ENCODE assay signal across 22 cellular contexts in genomic region chr15:73712107-73712506, GRCh38. TPM values are rescaled to one million over a fixed set of nuclear protein-coding genes. Genes with fewer than 3 reads are reported as not detected.
A peak's percentile ranks its signal among the peaks of the same experiment; 100 is the strongest.
DNase-seq lines count a peak whose midpoint lies in the region; ATAC-seq and TF ChIP-seq lines count a peak whose summit lies in the region.
"Had no signal": no experiment of that assay in that cellular context is flagged by ENCODE, and none has a peak within 500 bp of the region (broad histone marks: within the 10 kb centered on the region; RNA-seq: fewer than 3 reads in every experiment).

No MANE protein-coding gene starts in this region.

- intact Hi-C loops in cardiac septum (cut with DNase I) (loop anchor here (5.0 kb wide), 1 partner anchor 195 kb away; no protein-coding TSS in a partner anchor), testis (cut with DNase I; ENCODE audit: low total_unique reads) (no loop called here)

- POLR2A ChIA-PET in WTC11 (lab: Charles Lee): no interaction called here

- H3K9me3 Mint-ChIP-seq in WTC11: no peaks in the 10 kb centered on the region
- H3K9me3 Mint-ChIP-seq: immature natural killer cell had no signal

- peaks cover 43% of the 10 kb centered on the region for H3K36me3 Mint-ChIP-seq in WTC11
- H3K36me3 Mint-ChIP-seq: immature natural killer cell; naive thymus-derived CD4-positive, alpha-beta T cell had no signal

- H3K36me3 ChIP-seq in cardiac muscle cell (peaks cover 12% of the 10 kb centered on the region), testis (ENCODE audit: low read depth, missing control alignments) (no peaks in the 10 kb centered on the region)

- no peaks in the 10 kb centered on the region for H3K27me3 Mint-ChIP-seq in WTC11 (ENCODE audit: low read depth)

- no peak for TF ChIP-seq POLR2A in testis (IDR thresholded peaks at IDR 0.05)

- H3K27ac Mint-ChIP-seq in WTC11: peak overlapping the region; percentile 45; the same call in 1 of the 2 replicates
- H3K27ac Mint-ChIP-seq: immature natural killer cell; naive thymus-derived CD4-positive, alpha-beta T cell had no signal

- H3K4me3 ChIP-seq in cardiac muscle cell (no peak overlapping the region), foreskin fibroblast (ENCODE audit: low read depth in 1 of 2, low read length in 2 of 2) (no peak overlapping the region), testis (no peak overlapping the region)
- H3K4me3 ChIP-seq: upper lobe of right lung had no signal

- CTCF ChIA-PET in WTC11 (lab: Charles Lee): interaction anchor here (0.5 to 3.4 kb wide), 26 partner anchors 12 to 989 kb away, joined by 3 to 15 read pairs (median 4); partner anchors contain the start of genes INSYN1 and TBC1D21

- ATAC-seq in WTC11 (peak; percentile 68), GM19467 (IDR thresholded peaks at IDR 0.05; ENCODE audit: unreplicated experiment) (no peak)
- ATAC-seq: esophagus mucosa had no signal

- H3K4me1 Mint-ChIP-seq in WTC11: no peaks in the 10 kb centered on the region
- H3K4me1 Mint-ChIP-seq: immature natural killer cell; naive thymus-derived CD4-positive, alpha-beta T cell had no signal

- H3K27me3 ChIP-seq in cardiac muscle cell (no peaks in the 10 kb centered on the region), testis (no peaks in the 10 kb centered on the region)
- H3K27me3 ChIP-seq: upper lobe of right lung had no signal

- peak; percentile 6 for TF ChIP-seq CTCF in cardiac muscle cell (IDR thresholded peaks at IDR 0.05; ENCODE audit: low read depth, low read length)
- TF ChIP-seq CTCF in WTC11 (IDR thresholded peaks at IDR 0.05): no peak
- peak; percentile 22 for TF ChIP-seq CTCF in foreskin fibroblast (IDR thresholded peaks at IDR 0.05; ENCODE audit: low read depth, low read length)
- no peak for TF ChIP-seq CTCF in testis (IDR thresholded peaks at IDR 0.05)

- H3K27ac ChIP-seq in cardiac muscle cell: no peak overlapping the region
- no peak overlapping the region for H3K27ac ChIP-seq in testis
- H3K27ac ChIP-seq: parathyroid adenoma, upper lobe of right lung had no signal

- H3K4me1 ChIP-seq in cardiac muscle cell (ENCODE audit: low read depth) (no peaks in the 10 kb centered on the region), testis (no peaks in the 10 kb centered on the region)
- H3K4me1 ChIP-seq: parathyroid adenoma had no signal

- H3K9me3 ChIP-seq in cardiac muscle cell (ENCODE audit: low read depth): no peaks in the 10 kb centered on the region
- no peaks in the 10 kb centered on the region for H3K9me3 ChIP-seq in testis
- H3K9me3 ChIP-seq: upper lobe of right lung had no signal

- DNase-seq in cardiac muscle cell (ENCODE audit: low read depth in 1 of 2, low spot score in 1 of 2) (peak in 1 of 2 donors; percentile 5), cardiac septum (ENCODE audit: low spot score) (no peak), WTC11 (ENCODE audit: low spot score) (peak; percentile 48), foreskin fibroblast (no peak), testis (peak; percentile 52), kidney glomerular epithelial cell (lab: John Stamatoyannopoulos, UW) (no peak)
- no peak for DNase-seq in NK-92 treated with Interleukin-12 subunit alpha and Interleukin-12 subunit beta, amount 100 ng/mL, for 24 hours (lab: John Stamatoyannopoulos, UW)
- DNase-seq: activated CD4-positive, alpha-beta T cell treated with anti-CD3 and anti-CD28 coated beads, Interleukin-2, amount 50 U/mL, for 1 hour; activated CD8-positive, alpha-beta memory T cell treated with anti-CD3 and anti-CD28 coated beads, Interleukin-2, amount 50 U/mL, for 4 hours; GDM1; glutamatergic neuron; HCEC 1CT; immature natural killer cell; mesenchymal stem cell; naive thymus-derived CD4-positive, alpha-beta T cell; NCI-H2029; stimulated activated CD4-positive, alpha-beta T cell treated with anti-CD3 and anti-CD28 coated beads, Interleukin-2, amount 100 ng/mL, for 48 hours; upper lobe of right lung had no signal

- H3K4me3 Mint-ChIP-seq in WTC11: no peak overlapping the region
- H3K4me3 Mint-ChIP-seq: immature natural killer cell; naive thymus-derived CD4-positive, alpha-beta T cell had no signal

TF ChIP-seq in WTC11, 78 proteins besides CTCF, POLR2A, EP300 and RAD21 (continues in another document):
- TF ChIP-seq PRDM15 (CRISPR knock-in tag; IDR thresholded peaks at IDR 0.05): no peak
- TF ChIP-seq STAT6 (CRISPR knock-in tag; conservative IDR thresholded peaks at IDR 0.05; ENCODE audit: low read depth): no peak
- no peak for TF ChIP-seq ZNF512 (CRISPR knock-in tag; IDR thresholded peaks at IDR 0.05; ENCODE audit: borderline replicate concordance)
- TF ChIP-seq GRHL2 (CRISPR knock-in tag; IDR thresholded peaks at IDR 0.05; ENCODE audit: insufficient replicate concordance, severe bottlenecking): no peak

RNA-seq across cellular contexts. Expression of gene CD276, which starts 27.9 kb away (rescaled TPM):
- total RNA-seq in cardiac muscle cell (119 and 172 TPM in 2 replicates), cardiac septum (40.6 TPM), WTC11 (2021) (146 to 153 TPM (median 150 TPM) in 3 replicates), testis (10 to 100 TPM; 43.1 to 61.5 TPM)
- polyA plus RNA-seq in cardiac muscle cell (127 and 146 TPM in 2 replicates), testis (ENCODE audit: insufficient read depth, low read depth, low replicate concordance) (50.3 TPM)
- polyA plus RNA-seq: immature natural killer cell; naive thymus-derived CD4-positive, alpha-beta T cell had no signal

RNA-seq across cellular contexts. Expression of gene INSYN1, which starts 41.0 kb away (rescaled TPM):
- 9.6 and 15.8 TPM in 2 replicates for total RNA-seq in cardiac muscle cell
- 5.4 and 9.2 TPM in 2 replicates for polyA plus RNA-seq in cardiac muscle cell
- total RNA-seq in cardiac septum: 55.3 TPM
- total RNA-seq in WTC11 (2021): 9.0 to 11.9 TPM (median 9.8 TPM) in 3 replicates
- 10 to 100 TPM in 1 of 2 donors, 1 to 10 TPM in 1; 8.9 to 15.9 TPM for total RNA-seq in testis
- 18.9 TPM for polyA plus RNA-seq in testis (ENCODE audit: insufficient read depth, low read depth, low replicate concordance)
- total RNA-seq: naive thymus-derived CD4-positive, alpha-beta T cell; T-helper 1 cell treated with Interleukin-12 subunit alpha and Interleukin-12 subunit beta and Interleukin-4 antibody, amounts not matched to agents 30 ng/mL and 1 ng/mL, for 36 hours had no signal
- polyA plus RNA-seq: immature natural killer cell; naive thymus-derived CD4-positive, alpha-beta T cell had no signal

Comparison
In these comparisons a context has a peak if more than half of its experiments do, and no peak if none do; other contexts are left out.
1. DNase-seq: peak in WTC11 (single experiment) and testis (single experiment); none in cardiac septum (single experiment), foreskin fibroblast (0 of 2), NK-92 treated with Interleukin-12 subunit alpha and Interleukin-12 subunit beta, amount 100 ng/mL, for 24 hours (single experiment) and kidney glomerular epithelial cell (single experiment).
2. CTCF ChIP-seq: peak in cardiac muscle cell (single experiment) and foreskin fibroblast (single experiment); none in WTC11 (single experiment) and testis (0 of 3).